Comparison of ENCODE assay signal across 28 cellular contexts in the genomic region with DNA sequence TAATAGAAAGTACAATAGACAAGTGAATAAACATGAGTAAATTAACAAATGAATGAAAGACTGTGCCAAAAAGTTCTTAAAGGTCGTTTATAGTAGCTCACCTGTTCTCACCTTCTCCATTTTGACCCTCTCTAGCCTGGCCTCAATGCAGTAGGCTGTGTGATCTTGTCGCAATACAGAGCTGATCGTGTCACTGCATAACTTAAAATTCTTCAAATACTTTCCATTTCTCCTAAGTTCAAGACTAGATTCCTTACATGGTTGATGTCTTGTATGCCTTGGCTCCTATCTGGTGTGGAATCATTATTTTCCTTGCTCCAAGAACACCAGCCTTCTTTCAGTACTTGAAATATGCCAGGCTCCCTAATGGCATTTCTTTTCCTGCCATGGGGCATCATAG. TPM values are rescaled to one million over a fixed set of nuclear protein-coding genes. Genes with fewer than 3 reads are reported as not detected.
A peak's percentile ranks its signal among the peaks of the same experiment; 100 is the strongest.
DNase-seq lines count a peak whose midpoint lies in the region; ATAC-seq, FAIRE-seq and TF ChIP-seq lines count a peak whose summit lies in the region.
"Had no signal": no experiment of that assay in that cellular context is flagged by ENCODE, and none has a peak within 500 bp of the region (broad histone marks: within the 10 kb centered on the region; RNA-seq: fewer than 3 reads in every experiment).

No MANE protein-coding gene starts in this region.

- no peak overlapping the region for H4K8ac ChIP-seq in H1 (ENCODE audit: extremely low read depth, insufficient read depth, low read length)
- no peak overlapping the region for H4K8ac ChIP-seq in mesendoderm (ENCODE audit: low read depth, low read length)

- H2AK5ac ChIP-seq in H1 (ENCODE audit: low read depth, low read length) (no peak overlapping the region), mesendoderm (ENCODE audit: low read length) (no peak overlapping the region)

- WGBS in H1 (ENCODE audit: extremely low coverage in 1 of 2, insufficient coverage in 1 of 2, insufficient read length in 1 of 2, insufficient replicate concordance in 2 of 2, low coverage in 1 of 2, low lambda C conversion rate in 2 of 2, missing lambda C conversion rate in 1 of 2), 2 experiments: 68% methylated on average over 3 of the region's 3 CpGs; no CpG with 5 or more reads in 1 of the 2 experiments
- no CpG with 5 or more reads among the region's 3 CpGs for WGBS in mesendoderm (ENCODE audit: extremely low coverage, insufficient coverage, low lambda C conversion rate)

- H3K18ac ChIP-seq in H1 (ENCODE audit: extremely low read depth, low read length) (no peak overlapping the region), mesendoderm (ENCODE audit: low read length) (no peak overlapping the region)

- no peaks in the 10 kb centered on the region for H3K9me3 ChIP-seq in H1 (ENCODE audit: insufficient read depth in 2 of 2, low read depth in 1 of 2, low read length in 1 of 2)
- H3K9me3 ChIP-seq: A549, BE2C, BLaER1 had no signal

- H3K23me2 ChIP-seq in H1 (ENCODE audit: low read depth, low read length): no peaks in the 10 kb centered on the region; the same call in 1 of the 2 replicates

- H3K27ac ChIP-seq in GM23338 (ENCODE audit: low read depth): no peak overlapping the region
- H3K27ac ChIP-seq in H1 (ENCODE audit: low read depth, low read length): no peak overlapping the region
- H3K27ac ChIP-seq in mesendoderm (ENCODE audit: low read depth, low read length): no peak overlapping the region
- H3K27ac ChIP-seq: 22Rv1, A549, BLaER1 had no signal

- H3K27ac Mint-ChIP-seq in GM23338: no peak overlapping the region
- H3K27ac Mint-ChIP-seq: CD14-positive monocyte; CD4-positive, alpha-beta memory T cell; CD4-positive, CD25-positive, alpha-beta regulatory T cell; CD8-positive, alpha-beta memory T cell had no signal

- H3K9ac ChIP-seq in H1 (replicated peaks in 1 of 4; ENCODE audit: extremely low read depth in 1 of 4, low read depth in 3 of 4, low read length in 3 of 4): no peak overlapping the region
- H3K9ac ChIP-seq in mesendoderm (ENCODE audit: low read length): no peak overlapping the region
- H3K9ac ChIP-seq: BLaER1 had no signal

- TF ChIP-seq POLR2A in H1 (IDR thresholded peaks at IDR 0.05; ENCODE audit: control extremely low read depth in 1 of 2, low read depth in 2 of 2, low read length in 2 of 2): no peak

- DNase-seq in GM23338 (ENCODE audit: low spot score) (peak; percentile 63), H1 (ENCODE audit: low read depth in 1 of 2, low spot score in 2 of 2) (no peak), mesendoderm (peak; percentile 85), AG08395 (ENCODE audit: low spot score) (no peak), NCI-H128 (lab: John Stamatoyannopoulos, UW; ENCODE audit: unreplicated experiment) (no peak), posterior cingulate gyrus (no peak)
- DNase-seq: BE2C; C1 segment of cervical spinal cord; CD4-positive, alpha-beta memory T cell; CD4-positive, CD25-positive, alpha-beta regulatory T cell; CD8-positive, alpha-beta memory T cell; COR-L47; DMS 273 treated with DMSO at 0.1 percent for 48 hours; DMS153; DMS53; DMS79; DND-41; EL; GDM1 had no signal

- no peak overlapping the region for H3K4me3 Mint-ChIP-seq in GM23338
- H3K4me3 Mint-ChIP-seq: CD14-positive monocyte; CD4-positive, alpha-beta memory T cell; CD4-positive, CD25-positive, alpha-beta regulatory T cell; CD8-positive, alpha-beta memory T cell had no signal

- CTCF ChIA-PET in H1 (lab: Charles Lee; ENCODE audit: partially characterized antibody): no interaction called here

- H2BK15ac ChIP-seq in H1 (ENCODE audit: low read length) (no peak overlapping the region), mesendoderm (replicated peaks; ENCODE audit: low read depth) (no peak overlapping the region)

- TF ChIP-seq CTCF in GM23338 (conservative IDR thresholded peaks at IDR 0.05; ENCODE audit: low read depth in 2 of 2) (no peak), H1 (IDR thresholded peaks at IDR 0.05; ENCODE audit: control extremely low read depth in 1 of 3, insufficient read depth in 1 of 3, low read depth in 1 of 3, low read length in 3 of 3) (no peak)

- POLR2A ChIA-PET in H1 (lab: Charles Lee; ENCODE audit: partially characterized antibody): no interaction called here

- no peak overlapping the region for H3K4me3 ChIP-seq in GM23338
- H3K4me3 ChIP-seq in H1 (ENCODE audit: extremely low read depth in 1 of 4, insufficient read depth in 2 of 4, low read depth in 3 of 4, low read length in 4 of 4): no peak overlapping the region
- no peak overlapping the region for H3K4me3 ChIP-seq in mesendoderm (ENCODE audit: low read length)
- H3K4me3 ChIP-seq: A549, BLaER1, GM12878 had no signal

- H3K23ac ChIP-seq in H1 (ENCODE audit: insufficient read length): no peak overlapping the region
- no peak overlapping the region for H3K23ac ChIP-seq in mesendoderm (ENCODE audit: low read length)

- H2AFZ ChIP-seq in GM23338: no peak overlapping the region; the same call in 1 of the 2 replicates
- no peak overlapping the region for H2AFZ ChIP-seq in H1 (ENCODE audit: low read length)

- H3K4me2 ChIP-seq in GM23338: no peak overlapping the region
- no peak overlapping the region for H3K4me2 ChIP-seq in H1 (ENCODE audit: insufficient read depth in 1 of 2, low read depth in 2 of 2, low read length in 2 of 2)
- H3K4me2 ChIP-seq in mesendoderm (ENCODE audit: low read length): no peak overlapping the region
- H3K4me2 ChIP-seq: A549, BLaER1 had no signal

- H3K56ac ChIP-seq in H1 (replicated peaks; ENCODE audit: insufficient read length, low read depth, low read length) (no peak overlapping the region), mesendoderm (ENCODE audit: low read length) (no peak overlapping the region)

- no peak for FAIRE-seq in H1 (lab: Jason Lieb, UNC)
- FAIRE-seq: A549, GM12878, GM12892, GM18507 had no signal

- H3F3A ChIP-seq in GM23338 (replicated peaks; ENCODE audit: low read depth): no peaks in the 10 kb centered on the region

- no peak overlapping the region for H2BK120ac ChIP-seq in H1 (replicated peaks; ENCODE audit: low read depth, low read length)
- H2BK120ac ChIP-seq in mesendoderm (ENCODE audit: low read depth, low read length): no peak overlapping the region

- H3K4me1 ChIP-seq in GM23338 (ENCODE audit: insufficient read depth) (peaks cover 6% of the 10 kb centered on the region; the same call in 1 of the 2 replicates), H1 (replicated peaks in 1 of 4; ENCODE audit: control insufficient read depth in 3 of 4, insufficient read depth in 4 of 4, low read length in 3 of 4) (no peaks in the 10 kb centered on the region), mesendoderm (ENCODE audit: control insufficient read depth, low read depth, low read length) (no peaks in the 10 kb centered on the region)
- H3K4me1 ChIP-seq: A549, BE2C, BLaER1 had no signal

- H3K36me3 Mint-ChIP-seq in GM23338 (ENCODE audit: low read depth): peaks cover 24% of the 10 kb centered on the region
- H3K36me3 Mint-ChIP-seq: CD14-positive monocyte; CD4-positive, alpha-beta memory T cell; CD4-positive, CD25-positive, alpha-beta regulatory T cell; CD8-positive, alpha-beta memory T cell had no signal

- intact Hi-C loops in posterior cingulate gyrus (cut with DNase I): no loop called here

- H4K5ac ChIP-seq in H1 (ENCODE audit: insufficient read length, low read depth, low read length): no peak overlapping the region
- no peak overlapping the region for H4K5ac ChIP-seq in mesendoderm (ENCODE audit: low read length)

- H4K20me1 ChIP-seq in GM23338 (replicated peaks; ENCODE audit: insufficient read depth) (no peaks in the 10 kb centered on the region), H1 (replicated peaks in 1 of 2; ENCODE audit: control insufficient read depth in 1 of 2, insufficient read depth in 2 of 2, low read length in 2 of 2) (no peaks in the 10 kb centered on the region)
- H4K20me1 ChIP-seq: BLaER1 had no signal

- 0 out of 2 replicates have a peak, but pooled peaks cover 7% of the 10 kb centered on the region for H3K9me2 ChIP-seq in GM23338 (ENCODE audit: insufficient read depth)

- H2BK5ac ChIP-seq in H1 (ENCODE audit: low read depth, low read length) (no peak overlapping the region), mesendoderm (ENCODE audit: low read length) (no peak overlapping the region)

- H3K79me2 ChIP-seq in GM23338 (replicated peaks; ENCODE audit: insufficient read depth): no peaks in the 10 kb centered on the region
- no peaks in the 10 kb centered on the region for H3K79me2 ChIP-seq in H1 (ENCODE audit: control insufficient read depth in 1 of 2, insufficient read depth in 2 of 2, low read length in 2 of 2)
- H3K79me2 ChIP-seq in mesendoderm (ENCODE audit: control insufficient read depth, insufficient read depth, low read length): no peaks in the 10 kb centered on the region

- H3K14ac ChIP-seq in H1 (ENCODE audit: insufficient read length): no peak overlapping the region

- H3K79me1 ChIP-seq in H1 (ENCODE audit: low read depth, low read length) (no peaks in the 10 kb centered on the region), mesendoderm (ENCODE audit: low read length) (no peaks in the 10 kb centered on the region)

- no peak overlapping the region for H4K91ac ChIP-seq in H1 (replicated peaks; ENCODE audit: insufficient read length, low read length)

- peaks cover 97% of the 10 kb centered on the region for H3K9me3 Mint-ChIP-seq in GM23338

- TF ChIP-seq RAD21 in H1 (IDR thresholded peaks at IDR 0.05 in 1 of 2, conservative IDR thresholded peaks at IDR 0.05 in 1 of 2; ENCODE audit: low read depth in 2 of 2, low read length in 2 of 2): no peak

- H2BK12ac ChIP-seq in H1 (ENCODE audit: low read depth, low read length): no peak overlapping the region

- no peak overlapping the region for H3K4ac ChIP-seq in H1 (replicated peaks; ENCODE audit: insufficient read length, low read depth, low read length)
- no peak overlapping the region for H3K4ac ChIP-seq in mesendoderm (ENCODE audit: low read depth, low read length)

- H3K4me1 Mint-ChIP-seq in GM23338: no peaks in the 10 kb centered on the region
- H3K4me1 Mint-ChIP-seq: CD14-positive monocyte; CD4-positive, alpha-beta memory T cell; CD4-positive, CD25-positive, alpha-beta regulatory T cell; CD8-positive, alpha-beta memory T cell had no signal

- H3K27me3 ChIP-seq in GM23338 (ENCODE audit: insufficient read depth) (no peaks in the 10 kb centered on the region), H1 (replicated peaks in 1 of 4; ENCODE audit: control insufficient read depth in 3 of 4, extremely low read depth in 1 of 4, insufficient read depth in 3 of 4, low read length in 3 of 4) (no peaks in the 10 kb centered on the region), mesendoderm (ENCODE audit: insufficient read depth, low read length, poor library complexity) (no peaks in the 10 kb centered on the region)
- H3K27me3 ChIP-seq: BE2C, BLaER1 had no signal

- peaks cover 2% of the 10 kb centered on the region for H3K27me3 Mint-ChIP-seq in GM23338 (ENCODE audit: insufficient read depth, low read depth, poor library complexity)
- H3K27me3 Mint-ChIP-seq: CD8-positive, alpha-beta memory T cell had no signal

- no peak for ATAC-seq in GM23338
- ATAC-seq: A549, GM12878 had no signal

- H3K36me3 ChIP-seq in GM23338 (ENCODE audit: insufficient read depth) (no peaks in the 10 kb centered on the region; the same call in 1 of the 2 replicates), H1 (ENCODE audit: control insufficient read depth in 2 of 4, insufficient read depth in 4 of 4, low read length in 3 of 4) (no peaks in the 10 kb centered on the region), mesendoderm (ENCODE audit: control insufficient read depth, insufficient read depth, low read length) (no peaks in the 10 kb centered on the region)
- H3K36me3 ChIP-seq: BE2C, BLaER1 had no signal

- H2BK20ac ChIP-seq in H1 (ENCODE audit: low read length): no peak overlapping the region

- no peak for TF ChIP-seq EP300 in H1 (IDR thresholded peaks at IDR 0.05; ENCODE audit: borderline replicate concordance in 1 of 2, low read depth in 2 of 2, low read length in 2 of 2)

RNA-seq across cellular contexts. Expression of gene GABRA2, which starts 9.5 kb away (rescaled TPM):
- total RNA-seq in GM23338 (2014; rRNA removed; shearing (Covaris generic)): 2.2 and 2.4 TPM in 2 replicates
- 0.80 and 1.6 TPM in 2 replicates for polyA plus RNA-seq in GM23338 (2016; fragmentation: Nextera tagmentation; extraction: Ambion mirVana)
- total RNA-seq in H1 (2021; fragmentation: NEBNext Ultra II Directional; extraction: Animal tissue kit (Norgen Biotek cat#: 25700)): 1.2 and 1.9 TPM in 2 replicates
- polyA plus RNA-seq in H1 (2011; rRNA removed): 0.16 and 0.32 TPM in 2 replicates
- polyA plus RNA-seq in H1 (2011; cell fraction: cytosol; rRNA removed): 0.28 TPM
- 0.21 TPM for polyA plus RNA-seq in H1 (2011; cell fraction: nucleus; rRNA removed)
- polyA plus RNA-seq in H1 (2012, experiment 1 of 2): 0.33 to 0.94 TPM (median 0.69 TPM) in 4 replicates
- not detected for polyA plus RNA-seq in H1 (2012, experiment 2 of 2)
- polyA plus RNA-seq in H1 (2013, experiment 1 of 2): 1.8 TPM
- 1.4 TPM for polyA plus RNA-seq in H1 (2013, experiment 2 of 2)
- polyA minus RNA-seq in H1 (2011; rRNA and poly(A)+ RNA removed): 0.50 and 1.3 TPM in 2 replicates
- polyA minus RNA-seq in H1 (2011; cell fraction: cytosol; rRNA and poly(A)+ RNA removed): 0.95 TPM
- 0.30 TPM for polyA minus RNA-seq in H1 (2011; cell fraction: nucleus; rRNA and poly(A)+ RNA removed)
- polyA plus RNA-seq in mesendoderm (2013, experiment 1 of 2): 0.21 TPM
- 0.20 TPM for polyA plus RNA-seq in mesendoderm (2013, experiment 2 of 2)
- total RNA-seq: A172; CD4-positive, alpha-beta memory T cell; CD4-positive, CD25-positive, alpha-beta regulatory T cell; CD8-positive, alpha-beta memory T cell; Daoy; GM12878 had no signal
- polyA plus RNA-seq: A549; CD14-positive monocyte; CD4-positive, alpha-beta memory T cell; CD4-positive, CD25-positive, alpha-beta regulatory T cell; CD8-positive, alpha-beta memory T cell; GM12878 had no signal

Comparison
In these comparisons a context has a peak if more than half of its experiments do, and no peak if none do; other contexts are left out.
1. DNase-seq: peak in GM23338 (single experiment) and mesendoderm (single experiment); none in H1 (0 of 2), AG08395 (single experiment), NCI-H128 (single experiment) and posterior cingulate gyrus (0 of 10).